24 cellular contexts compared by ENCODE assay signal in the genomic region with DNA sequence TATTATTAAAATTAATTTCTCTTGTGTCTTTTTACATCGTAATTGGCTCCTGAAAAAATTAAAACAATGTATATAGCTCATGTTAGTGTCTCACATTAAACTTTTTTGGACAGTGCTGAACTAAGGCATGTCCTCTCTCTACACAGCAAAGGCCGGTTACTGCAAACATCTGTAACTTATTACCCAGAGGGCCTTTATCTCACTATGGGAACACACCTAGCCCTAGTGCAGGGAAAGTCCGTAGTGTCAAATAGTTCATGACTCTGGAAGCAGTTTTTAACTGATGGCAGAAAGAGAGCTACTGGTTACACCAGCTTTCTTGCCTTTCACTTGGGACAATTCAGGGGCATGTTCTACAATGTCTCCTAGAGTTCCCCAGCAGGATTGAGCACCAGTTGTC.
A peak's percentile ranks its signal among the peaks of the same experiment; 100 is the strongest.
DNase-seq lines count a peak whose midpoint lies in the region; ATAC-seq and TF ChIP-seq lines count a peak whose summit lies in the region.
"Had no signal": no experiment of that assay in that cellular context is flagged by ENCODE, and none has a peak within 500 bp of the region (broad histone marks: within the 10 kb centered on the region; RNA-seq: fewer than 3 reads in every experiment).

No MANE protein-coding gene starts in this region.

- H3K27me3 ChIP-seq in body of pancreas, result no peaks in the 10 kb centered on the region
- H3K27me3 ChIP-seq: BLaER1 had no signal

- H3K9me3 ChIP-seq in body of pancreas, result no peaks in the 10 kb centered on the region
- H3K9me3 ChIP-seq: BE2C had no signal

- 42 to 46% methylated on average over 3 of the region's 3 CpGs for WGBS in body of pancreas, 2 donors

- peaks cover 5% of the 10 kb centered on the region for H3K9me3 Mint-ChIP-seq in activated naive CD8-positive, alpha-beta T cell treated with anti-CD3 and anti-CD28 coated beads, Interleukin-2, amount 50 U/mL, for 24 hours

- no peak for TF ChIP-seq POLR2A in body of pancreas (IDR thresholded peaks at IDR 0.05)

- peaks cover 14% of the 10 kb centered on the region for H3K4me1 ChIP-seq in body of pancreas
- H3K4me1 ChIP-seq: BE2C, BLaER1 had no signal

- no peaks in the 10 kb centered on the region for H3K4me1 Mint-ChIP-seq in activated naive CD8-positive, alpha-beta T cell treated with anti-CD3 and anti-CD28 coated beads, Interleukin-2, amount 50 U/mL, for 24 hours
- H3K4me1 Mint-ChIP-seq: CD14-positive monocyte; CD4-positive, alpha-beta memory T cell; CD4-positive, CD25-positive, alpha-beta regulatory T cell; CD8-positive, alpha-beta memory T cell had no signal

- H3K27me3 Mint-ChIP-seq in activated naive CD8-positive, alpha-beta T cell treated with anti-CD3 and anti-CD28 coated beads, Interleukin-2, amount 50 U/mL, for 24 hours, result no peaks in the 10 kb centered on the region
- H3K27me3 Mint-ChIP-seq: CD4-positive, alpha-beta memory T cell; CD4-positive, CD25-positive, alpha-beta regulatory T cell had no signal

- intact Hi-C loops in body of pancreas (cut with DNase I), result no loop called here

- no peak overlapping the region for H3K4me3 ChIP-seq in body of pancreas
- H3K4me3 ChIP-seq: BLaER1, GM12878 had no signal

- H3K36me3 Mint-ChIP-seq in activated naive CD8-positive, alpha-beta T cell treated with anti-CD3 and anti-CD28 coated beads, Interleukin-2, amount 50 U/mL, for 24 hours (ENCODE audit: low read depth), result no peaks in the 10 kb centered on the region
- H3K36me3 Mint-ChIP-seq: CD14-positive monocyte; CD4-positive, alpha-beta memory T cell; CD4-positive, CD25-positive, alpha-beta regulatory T cell; CD8-positive, alpha-beta memory T cell had no signal

- DNase-seq in HuH-7 (ENCODE audit: low spot score), result peak; percentile 31
- DNase-seq in body of pancreas, result peak in 1 of 4 donors; percentile 2
- peak; percentile 13 for DNase-seq in mucosa of gallbladder (ENCODE audit: low spot score)
- DNase-seq in activated naive CD8-positive, alpha-beta T cell treated with anti-CD3 and anti-CD28 coated beads, Interleukin-2, amount 50 U/mL, for 24 hours, result no peak
- DNase-seq in NCI-H1417 (lab: John Stamatoyannopoulos, UW), result no peak
- DNase-seq: 8988T; ACHN; BE2C; C1 segment of cervical spinal cord; CD4-positive, alpha-beta memory T cell; CD4-positive, CD25-positive, alpha-beta regulatory T cell; CD8-positive, alpha-beta memory T cell; COR-L47; DMS 273 treated with DMSO at 0.1 percent for 48 hours; DMS153; DMS53; DMS79; DND-41; EL; GDM1 had no signal

- TF ChIP-seq CTCF in body of pancreas (IDR thresholded peaks at IDR 0.05), result no peak

- ATAC-seq in body of pancreas (peak; percentile 33), GM19397 (IDR thresholded peaks at IDR 0.05; ENCODE audit: unreplicated experiment) (no peak)
- no peak for ATAC-seq in activated naive CD8-positive, alpha-beta T cell treated with anti-CD3 and anti-CD28 coated beads, Interleukin-2, amount 50 U/mL, for 24 hours
- ATAC-seq: GM12878 had no signal

- H3K27ac ChIP-seq in body of pancreas, result no peak overlapping the region
- H3K27ac ChIP-seq: BLaER1 had no signal

- no peak overlapping the region for H3K4me3 Mint-ChIP-seq in activated naive CD8-positive, alpha-beta T cell treated with anti-CD3 and anti-CD28 coated beads, Interleukin-2, amount 50 U/mL, for 24 hours
- H3K4me3 Mint-ChIP-seq: CD14-positive monocyte; CD4-positive, alpha-beta memory T cell; CD4-positive, CD25-positive, alpha-beta regulatory T cell; CD8-positive, alpha-beta memory T cell had no signal

- H3K36me3 ChIP-seq in body of pancreas (replicated peaks in 1 of 2; ENCODE audit: insufficient read depth in 1 of 2, low read depth in 2 of 2), result no peaks in the 10 kb centered on the region
- H3K36me3 ChIP-seq: BE2C, BLaER1 had no signal

- no peak overlapping the region for H3K27ac Mint-ChIP-seq in activated naive CD8-positive, alpha-beta T cell treated with anti-CD3 and anti-CD28 coated beads, Interleukin-2, amount 50 U/mL, for 24 hours
- H3K27ac Mint-ChIP-seq: CD14-positive monocyte; CD4-positive, alpha-beta memory T cell; CD4-positive, CD25-positive, alpha-beta regulatory T cell; CD8-positive, alpha-beta memory T cell had no signal

Comparison
In these comparisons a context has a peak if more than half of its experiments do, and no peak if none do; other contexts are left out.
1. DNase-seq: peak in HuH-7 (single experiment) and mucosa of gallbladder (single experiment); none in activated naive CD8-positive, alpha-beta T cell treated with anti-CD3 and anti-CD28 coated beads, Interleukin-2, amount 50 U/mL, for 24 hours (single experiment) and NCI-H1417 (0 of 3).